Comparison of ENCODE assay signal across 11 cellular contexts in genomic region chr18:58087928-58088722, GRCh38. TPM values are rescaled to one million over a fixed set of nuclear protein-coding genes. Genes with fewer than 3 reads are reported as not detected.
A peak's percentile ranks its signal among the peaks of the same experiment; 100 is the strongest.
DNase-seq lines count a peak whose midpoint lies in the region; ATAC-seq lines count a peak whose summit lies in the region.
"Had no signal": no experiment of that assay in that cellular context is flagged by ENCODE, and none has a peak within 500 bp of the region (broad histone marks: within the 10 kb centered on the region; RNA-seq: fewer than 3 reads in every experiment).

No MANE protein-coding gene starts in this region.

- H3K9ac ChIP-seq in HUES6 (ENCODE audit: low read length), result no peak overlapping the region

- H3K9me3 ChIP-seq in HUES6 (ENCODE audit: control insufficient read depth, insufficient read depth, low read depth, low read length), result peaks cover 8% of the 10 kb centered on the region

- H3K4me3 Mint-ChIP-seq in activated naive CD8-positive, alpha-beta T cell treated with anti-CD3 and anti-CD28 coated beads, Interleukin-2, amount 50 U/mL, for 24 hours, result no peak overlapping the region
- H3K4me3 Mint-ChIP-seq in natural killer cell treated with Interleukin-12 subunit alpha and Interleukin-12 subunit beta and Interleukin-15 and Interleukin-18, amount 100 ng/mL, for 72 hours, result peak overlapping the region; percentile 40

- H3K36me3 Mint-ChIP-seq in activated naive CD8-positive, alpha-beta T cell treated with anti-CD3 and anti-CD28 coated beads, Interleukin-2, amount 50 U/mL, for 24 hours (ENCODE audit: low read depth), result no peaks in the 10 kb centered on the region
- H3K36me3 Mint-ChIP-seq in natural killer cell treated with Interleukin-12 subunit alpha and Interleukin-12 subunit beta and Interleukin-15 and Interleukin-18, amount 100 ng/mL, for 72 hours, result no peaks in the 10 kb centered on the region

- H3K9me3 Mint-ChIP-seq in activated naive CD8-positive, alpha-beta T cell treated with anti-CD3 and anti-CD28 coated beads, Interleukin-2, amount 50 U/mL, for 24 hours, result peaks cover 6% of the 10 kb centered on the region
- H3K9me3 Mint-ChIP-seq in natural killer cell treated with Interleukin-12 subunit alpha and Interleukin-12 subunit beta and Interleukin-15 and Interleukin-18, amount 100 ng/mL, for 72 hours, result no peaks in the 10 kb centered on the region

- H3K4me1 ChIP-seq in HUES6 (ENCODE audit: control insufficient read depth, insufficient read depth, low read length), result peaks cover 16% of the 10 kb centered on the region

- H3K27ac ChIP-seq in HUES6 (ENCODE audit: low read depth, low read length), result peak overlapping the region; percentile 20; the same call in 1 of the 2 replicates
- H3K27ac ChIP-seq: cardiac muscle cell had no signal

- no peak overlapping the region for H3K27ac Mint-ChIP-seq in activated naive CD8-positive, alpha-beta T cell treated with anti-CD3 and anti-CD28 coated beads, Interleukin-2, amount 50 U/mL, for 24 hours
- H3K27ac Mint-ChIP-seq in natural killer cell treated with Interleukin-12 subunit alpha and Interleukin-12 subunit beta and Interleukin-15 and Interleukin-18, amount 100 ng/mL, for 72 hours, result peak overlapping the region in 1 of 2 donors; percentile 49

- no peak overlapping the region for H3K4me3 ChIP-seq in HUES6 (ENCODE audit: low read depth, low read length)
- H3K4me3 ChIP-seq: cardiac muscle cell, MG63 had no signal

- no peaks in the 10 kb centered on the region for H3K27me3 ChIP-seq in HUES6 (ENCODE audit: control insufficient read depth, insufficient read depth, low read length)
- H3K27me3 ChIP-seq: cardiac muscle cell, MG63 had no signal

- H3K36me3 ChIP-seq in HUES6 (ENCODE audit: control insufficient read depth, insufficient read depth, low read length), result no peaks in the 10 kb centered on the region
- H3K36me3 ChIP-seq: cardiac muscle cell, MG63 had no signal

- DNase-seq in Daoy (ENCODE audit: low read depth) (peak; percentile 60), cortex of kidney (lab: John Stamatoyannopoulos, UW) (no peak), NCI-H524 (lab: John Stamatoyannopoulos, UW) (no peak), mesenteric fat pad (ENCODE audit: low spot score) (no peak)
- no peak for DNase-seq in activated naive CD8-positive, alpha-beta T cell treated with anti-CD3 and anti-CD28 coated beads, Interleukin-2, amount 50 U/mL, for 24 hours
- no peak for DNase-seq in natural killer cell treated with Interleukin-12 subunit alpha and Interleukin-12 subunit beta and Interleukin-15 and Interleukin-18, amount 100 ng/mL, for 72 hours (ENCODE audit: low spot score)
- DNase-seq: MG63, SHP77 treated with DMSO at 0.1 percent for 48 hours, substantia nigra had no signal

- peaks cover 3% of the 10 kb centered on the region for H3K4me1 Mint-ChIP-seq in activated naive CD8-positive, alpha-beta T cell treated with anti-CD3 and anti-CD28 coated beads, Interleukin-2, amount 50 U/mL, for 24 hours
- H3K4me1 Mint-ChIP-seq in natural killer cell treated with Interleukin-12 subunit alpha and Interleukin-12 subunit beta and Interleukin-15 and Interleukin-18, amount 100 ng/mL, for 72 hours (ENCODE audit: low read depth in 2 of 2), result peaks cover 12 to 15% of the 10 kb centered on the region in 2 donors

- ATAC-seq in activated naive CD8-positive, alpha-beta T cell treated with anti-CD3 and anti-CD28 coated beads, Interleukin-2, amount 50 U/mL, for 24 hours, result peak; percentile 77
- peak; percentile 85 to 90 for ATAC-seq in natural killer cell treated with Interleukin-12 subunit alpha and Interleukin-12 subunit beta and Interleukin-15 and Interleukin-18, amount 100 ng/mL, for 72 hours

- H3K27me3 Mint-ChIP-seq in activated naive CD8-positive, alpha-beta T cell treated with anti-CD3 and anti-CD28 coated beads, Interleukin-2, amount 50 U/mL, for 24 hours, result no peaks in the 10 kb centered on the region
- peaks cover 5 to 6% of the 10 kb centered on the region in 2 donors for H3K27me3 Mint-ChIP-seq in natural killer cell treated with Interleukin-12 subunit alpha and Interleukin-12 subunit beta and Interleukin-15 and Interleukin-18, amount 100 ng/mL, for 72 hours

RNA-seq across cellular contexts. Expression of gene NEDD4L, which starts 44.1 kb away (rescaled TPM):
- total RNA-seq in Daoy (2014; rRNA removed; shearing (Covaris generic)), result 31.4 and 39.1 TPM in 2 replicates
- 10 to 100 TPM in 1 of 2 donors, 1 to 10 TPM in 1; 8.6 to 16.5 TPM for total RNA-seq in natural killer cell treated with Interleukin-12 subunit alpha and Interleukin-12 subunit beta and Interleukin-15 and Interleukin-18, amount 100 ng/mL, for 72 hours
- 43.7 TPM for total RNA-seq in mesenteric fat pad
